Comparison of ENCODE assay signal across 25 cellular contexts in the genomic region with DNA sequence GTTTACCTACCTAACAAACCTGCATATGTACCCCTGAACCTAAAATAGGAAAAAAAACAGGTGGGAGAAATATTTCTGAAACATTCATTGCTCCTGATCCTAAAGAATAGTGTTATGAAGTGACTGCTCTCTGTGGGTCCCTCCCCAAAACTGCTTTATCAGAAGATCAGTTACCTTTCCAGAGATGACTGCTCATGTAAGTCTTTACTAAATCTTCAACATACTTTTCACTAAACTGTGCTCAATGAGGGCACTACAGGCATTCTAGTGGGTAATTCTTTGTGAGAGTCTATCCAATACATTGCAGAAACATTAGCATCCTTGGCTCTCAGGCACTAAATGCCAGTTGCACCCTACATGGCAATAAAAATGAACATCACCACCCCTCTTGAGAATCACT.
DNase-seq lines count a peak whose midpoint lies in the region; ATAC-seq and TF ChIP-seq lines count a peak whose summit lies in the region.
"Had no signal": no experiment of that assay in that cellular context is flagged by ENCODE, and none has a peak within 500 bp of the region (broad histone marks: within the 10 kb centered on the region; RNA-seq: fewer than 3 reads in every experiment).

No MANE protein-coding gene starts in this region.

- H3K9me3 Mint-ChIP-seq in endothelial cell (ENCODE audit: unreplicated experiment) (no peaks in the 10 kb centered on the region), mesothelial cell of epicardium (peaks cover 5% of the 10 kb centered on the region)
- H3K9me3 Mint-ChIP-seq: CD4-positive, alpha-beta T cell had no signal

- H3K4me3 Mint-ChIP-seq in endothelial cell (ENCODE audit: unreplicated experiment) (peak overlapping the region; percentile 75), mesothelial cell of epicardium (no peak overlapping the region)
- H3K4me3 Mint-ChIP-seq: CD4-positive, alpha-beta T cell had no signal

- H3K27ac Mint-ChIP-seq in endothelial cell (ENCODE audit: unreplicated experiment) (no peak overlapping the region), mesothelial cell of epicardium (no peak overlapping the region)
- H3K27ac Mint-ChIP-seq: CD4-positive, alpha-beta T cell had no signal

- no peaks in the 10 kb centered on the region for H3K27me3 ChIP-seq in right cardiac atrium (ENCODE audit: control insufficient read depth, insufficient read depth)
- H3K27me3 ChIP-seq: BLaER1 treated with 17β-estradiol and CSF1 and Interleukin-3, amounts not matched to agents 10 nM and 100 nM had no signal

- TF ChIP-seq CTCF in endothelial cell (IDR thresholded peaks at IDR 0.05; ENCODE audit: unreplicated experiment) (no peak), mesothelial cell of epicardium (IDR thresholded peaks at IDR 0.05; ENCODE audit: unreplicated experiment) (no peak)

- intact Hi-C loops in right cardiac atrium (cut with DNase I) (no loop called here), Right ventricle myocardium superior (cut with DNase I) (no loop called here)

- DNase-seq in right cardiac atrium (no peak), Right ventricle myocardium superior (no peak), endothelial cell (ENCODE audit: low spot score) (no peak), hypothalamus (lab: John Stamatoyannopoulos, UW) (no peak), NCI-H2171 (lab: John Stamatoyannopoulos, UW) (no peak), mesothelial cell of epicardium (ENCODE audit: low spot score in 2 of 2, unreplicated experiment in 2 of 2) (no peak)
- DNase-seq: AML-193; CD4-positive, alpha-beta T cell; DMS53; HCEC 1CT; IMR-90; NCI-H1048; NCI-H1417; NCI-H1694; NCI-H2029 treated with DMSO at 0.1 percent for 48 hours; NCI-H2227 treated with DMSO at 0.1 percent for 48 hours; NCI-H510A; NCI-H69; SK-N-SH had no signal

- peaks cover 4% of the 10 kb centered on the region for H3K27me3 Mint-ChIP-seq in endothelial cell (ENCODE audit: unreplicated experiment)
- H3K27me3 Mint-ChIP-seq in mesothelial cell of epicardium (ENCODE audit: low read depth): no peaks in the 10 kb centered on the region

- H3K4me1 Mint-ChIP-seq in endothelial cell (ENCODE audit: unreplicated experiment) (peaks cover 46% of the 10 kb centered on the region), mesothelial cell of epicardium (peaks cover 12% of the 10 kb centered on the region)

- H3K4me1 ChIP-seq in right cardiac atrium (ENCODE audit: control insufficient read depth, insufficient read depth, low read length) (no peaks in the 10 kb centered on the region), mesodermal cell (ENCODE audit: control insufficient read depth, insufficient read depth, low read length, poor library complexity, severe bottlenecking) (no peaks in the 10 kb centered on the region)
- H3K4me1 ChIP-seq: A549; BLaER1 treated with 17β-estradiol and CSF1 and Interleukin-3, amounts not matched to agents 10 nM and 100 nM had no signal

- H3K27ac ChIP-seq in right cardiac atrium (ENCODE audit: low read length) (no peak overlapping the region), mesodermal cell (ENCODE audit: low read depth, low read length, severe bottlenecking) (no peak overlapping the region)
- H3K27ac ChIP-seq: A549; BLaER1 treated with 17β-estradiol and CSF1 and Interleukin-3, amounts not matched to agents 10 nM and 100 nM; KMS-11; RWPE1 had no signal

- H3K9me3 ChIP-seq in right cardiac atrium (ENCODE audit: control insufficient read depth, low read length) (no peaks in the 10 kb centered on the region), mesodermal cell (ENCODE audit: control insufficient read depth, low read length) (no peaks in the 10 kb centered on the region)
- H3K9me3 ChIP-seq: A549; BLaER1 treated with 17β-estradiol and CSF1 and Interleukin-3, amounts not matched to agents 10 nM and 100 nM; SK-N-SH had no signal

- ATAC-seq in right cardiac atrium (no peak), Right ventricle myocardium superior (ENCODE audit: poor library complexity) (no peak)
- ATAC-seq: A549, Panc1 had no signal

- H3K36me3 Mint-ChIP-seq in endothelial cell (ENCODE audit: low read depth, unreplicated experiment): peaks cover 4% of the 10 kb centered on the region
- H3K36me3 Mint-ChIP-seq in mesothelial cell of epicardium: no peaks in the 10 kb centered on the region

- H3K36me3 ChIP-seq in mesodermal cell (ENCODE audit: control insufficient read depth, insufficient read depth, low read length): no peaks in the 10 kb centered on the region
- H3K36me3 ChIP-seq: BLaER1 treated with 17β-estradiol and CSF1 and Interleukin-3, amounts not matched to agents 10 nM and 100 nM had no signal

- peak overlapping the region; percentile 30 for H3K4me3 ChIP-seq in right cardiac atrium (ENCODE audit: low read length)
- H3K4me3 ChIP-seq in mesodermal cell (ENCODE audit: extremely low read depth, insufficient read depth, low read length, poor library complexity, severe bottlenecking): peak overlapping the region; percentile 22
- H3K4me3 ChIP-seq: A549; BLaER1 treated with 17β-estradiol and CSF1 and Interleukin-3, amounts not matched to agents 10 nM and 100 nM had no signal
